1 cellular context compared by ENCODE assay signal in genomic region chr20:53767206-53767924, GRCh38.
A peak's percentile ranks its signal among the peaks of the same experiment; 100 is the strongest.
TF ChIP-seq lines count a peak whose summit lies in the region.

No MANE protein-coding gene starts in this region.

TF ChIP-seq in K562, 482 proteins besides CTCF, POLR2A, EP300 and RAD21 (continued from another document and continues in another):
- no peak for TF ChIP-seq CHD7 (IDR thresholded peaks at IDR 0.05; ENCODE audit: low read depth, low read length)
- no peak for TF ChIP-seq MCM2 (IDR thresholded peaks at IDR 0.05; ENCODE audit: low read depth)
- TF ChIP-seq E2F6 (IDR thresholded peaks at IDR 0.05; ENCODE audit: borderline replicate concordance in 1 of 2, extremely low read depth in 1 of 2, insufficient read depth in 1 of 2, insufficient read length in 1 of 2, low read depth in 1 of 2, low read length in 1 of 2, poor library complexity in 1 of 2, severe bottlenecking in 1 of 2), result no peak
- TF ChIP-seq E2F5 (CRISPR knock-in tag; IDR thresholded peaks at IDR 0.05), result no peak
- no peak for TF ChIP-seq JUN (IDR thresholded peaks at IDR 0.05; ENCODE audit: borderline replicate concordance, low read depth, low read length)
- no peak for TF ChIP-seq JUN (CRISPR knock-in tag; IDR thresholded peaks at IDR 0.05; ENCODE audit: borderline replicate concordance)
- TF ChIP-seq CHAMP1 (IDR thresholded peaks at IDR 0.05), result no peak
- TF ChIP-seq ZNF780A (CRISPR knock-in tag; IDR thresholded peaks at IDR 0.05), result no peak
- no peak for TF ChIP-seq MEF2A (IDR thresholded peaks at IDR 0.05; ENCODE audit: control insufficient read depth, low read depth, low read length)
- TF ChIP-seq MYC (IDR thresholded peaks at IDR 0.05; ENCODE audit: low read depth, low read length), result no peak
- no peak for TF ChIP-seq MYC (CRISPR knock-in tag; IDR thresholded peaks at IDR 0.05; ENCODE audit: borderline replicate concordance, low read depth)
- no peak for TF ChIP-seq ZNF224 (CRISPR knock-in tag; IDR thresholded peaks at IDR 0.05)
- no peak for TF ChIP-seq ELF1 (tag; IDR thresholded peaks at IDR 0.05)
- TF ChIP-seq ZNF445 (CRISPR knock-in tag; IDR thresholded peaks at IDR 0.05; ENCODE audit: low read depth), result no peak
- TF ChIP-seq ZNF449 (CRISPR knock-in tag; IDR thresholded peaks at IDR 0.05), result no peak
- no peak for TF ChIP-seq ZNF217 (CRISPR knock-in tag; IDR thresholded peaks at IDR 0.05)
- no peak for TF ChIP-seq NELFE (IDR thresholded peaks at IDR 0.05; ENCODE audit: insufficient read depth, insufficient read length)
- TF ChIP-seq RCOR1 (IDR thresholded peaks at IDR 0.05; ENCODE audit: borderline replicate concordance in 1 of 2, low read depth in 2 of 2, low read length in 2 of 2), result no peak
- no peak for TF ChIP-seq TFAM (CRISPR knock-in tag; conservative IDR thresholded peaks at IDR 0.05)
- no peak for TF ChIP-seq ZNF589 (CRISPR knock-in tag; IDR thresholded peaks at IDR 0.05; ENCODE audit: low read depth)
- no peak for TF ChIP-seq ZNF707 (CRISPR knock-in tag; conservative IDR thresholded peaks at IDR 0.05)
- no peak for TF ChIP-seq POU5F1 (IDR thresholded peaks at IDR 0.05; ENCODE audit: borderline replicate concordance, low read depth, low read length, partially characterized antibody)
- peak in 1 of 2 experiments; percentile 33; a peak in 1 of 4 replicates for TF ChIP-seq ZNF318 (IDR thresholded peaks at IDR 0.05; ENCODE audit: borderline replicate concordance in 1 of 2, low read depth in 1 of 2)
- TF ChIP-seq MTF1 (CRISPR knock-in tag; IDR thresholded peaks at IDR 0.05; ENCODE audit: borderline replicate concordance), result no peak
- TF ChIP-seq ARID1B (IDR thresholded peaks at IDR 0.05), result 0 out of 2 replicates have a peak, but pooled peaks have one; percentile 26
- no peak for TF ChIP-seq CREBBP (IDR thresholded peaks at IDR 0.05; ENCODE audit: low read depth, low read length)
- TF ChIP-seq CSDE1 (IDR thresholded peaks at IDR 0.05), result no peak
- no peak for TF ChIP-seq ZNF175 (CRISPR knock-in tag; IDR thresholded peaks at IDR 0.05; ENCODE audit: low read depth)
- TF ChIP-seq ZNF384 (IDR thresholded peaks at IDR 0.05; ENCODE audit: low read depth, low read length), result no peak
- TF ChIP-seq POLR2B (IDR thresholded peaks at IDR 0.05; ENCODE audit: low read depth, partially characterized antibody), result no peak
- no peak for TF ChIP-seq ZKSCAN3 (CRISPR knock-in tag; IDR thresholded peaks at IDR 0.05)
